1 cellular context compared by ENCODE assay signal in the genomic region with DNA sequence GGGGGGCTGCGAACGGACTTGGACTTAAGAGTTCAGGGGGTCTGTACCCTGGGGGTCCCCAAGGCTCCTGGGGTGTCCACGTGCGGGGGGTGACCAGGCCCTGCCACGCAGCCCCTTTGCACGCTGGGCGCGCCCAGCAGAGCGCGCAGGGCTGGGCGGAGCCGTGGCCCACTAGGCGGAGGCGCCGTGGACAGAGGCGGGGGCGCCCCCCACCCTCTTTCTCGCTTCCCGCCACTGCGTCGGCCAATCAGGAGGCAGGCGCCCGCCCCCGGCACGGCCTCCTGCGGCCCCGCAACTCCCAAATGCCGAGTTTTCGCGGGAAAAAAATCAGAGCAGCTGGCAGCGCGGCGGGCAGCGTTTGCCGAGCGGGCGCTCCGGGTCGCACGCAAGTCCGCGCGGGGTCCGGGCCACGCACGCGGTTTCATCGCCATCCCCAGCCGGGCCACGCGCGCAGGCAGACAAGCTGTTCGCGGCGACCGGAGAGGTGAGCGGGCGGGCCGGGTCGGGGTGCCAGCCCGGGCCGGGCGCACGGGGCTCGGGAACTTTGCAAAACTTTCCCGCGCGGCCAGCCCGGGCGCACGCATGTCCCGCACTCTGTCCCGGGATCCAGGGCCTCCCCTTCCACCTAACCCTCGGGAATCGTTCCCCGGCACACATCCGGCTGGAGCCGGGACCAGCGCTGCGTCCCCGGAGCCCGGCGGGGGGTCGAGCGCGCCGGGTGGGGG.
TF ChIP-seq lines count a peak whose summit lies in the region.

Gene UHRF1, plus strand, starts transcription at position 330 of the 725 bp plus-strand sequence. CDS start 1,385 bp downstream, outside the sequence.

TF ChIP-seq in HEK293, 187 proteins besides CTCF, POLR2A, EP300 and RAD21 (continued from another document and continues in another):
- TF ChIP-seq ZBTB1 (tag by site-specific recombination; IDR thresholded peaks at IDR 0.05) = peak; percentile 67; the same call in 1 of the 2 replicates
- TF ChIP-seq ZNF416 (tag by site-specific recombination; IDR thresholded peaks at IDR 0.05) = no peak
- TF ChIP-seq ZNF560 (tag by site-specific recombination; IDR thresholded peaks at IDR 0.05; ENCODE audit: borderline replicate concordance) = no peak
- no peak for TF ChIP-seq ZNF701 (tag by site-specific recombination; IDR thresholded peaks at IDR 0.05)
- peak; percentile 82 for TF ChIP-seq ZNF561 (tag by site-specific recombination; IDR thresholded peaks at IDR 0.05; ENCODE audit: borderline replicate concordance)
- TF ChIP-seq RBAK (tag by site-specific recombination; IDR thresholded peaks at IDR 0.05) = no peak
- TF ChIP-seq, protein P1, sequence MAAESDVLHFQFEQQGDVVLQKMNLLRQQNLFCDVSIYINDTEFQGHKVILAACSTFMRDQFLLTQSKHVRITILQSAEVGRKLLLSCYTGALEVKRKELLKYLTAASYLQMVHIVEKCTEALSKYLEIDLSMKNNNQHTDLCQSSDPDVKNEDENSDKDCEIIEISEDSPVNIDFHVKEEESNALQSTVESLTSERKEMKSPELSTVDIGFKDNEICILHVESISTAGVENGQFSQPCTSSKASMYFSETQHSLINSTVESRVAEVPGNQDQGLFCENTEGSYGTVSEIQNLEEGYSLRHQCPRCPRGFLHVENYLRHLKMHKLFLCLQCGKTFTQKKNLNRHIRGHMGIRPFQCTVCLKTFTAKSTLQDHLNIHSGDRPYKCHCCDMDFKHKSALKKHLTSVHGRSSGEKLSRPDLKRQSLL (tag by site-specific recombination; IDR thresholded peaks at IDR 0.05) = no peak
- peak; percentile 82 for TF ChIP-seq SP2 (tag by site-specific recombination; IDR thresholded peaks at IDR 0.05)
- TF ChIP-seq, protein P2, sequence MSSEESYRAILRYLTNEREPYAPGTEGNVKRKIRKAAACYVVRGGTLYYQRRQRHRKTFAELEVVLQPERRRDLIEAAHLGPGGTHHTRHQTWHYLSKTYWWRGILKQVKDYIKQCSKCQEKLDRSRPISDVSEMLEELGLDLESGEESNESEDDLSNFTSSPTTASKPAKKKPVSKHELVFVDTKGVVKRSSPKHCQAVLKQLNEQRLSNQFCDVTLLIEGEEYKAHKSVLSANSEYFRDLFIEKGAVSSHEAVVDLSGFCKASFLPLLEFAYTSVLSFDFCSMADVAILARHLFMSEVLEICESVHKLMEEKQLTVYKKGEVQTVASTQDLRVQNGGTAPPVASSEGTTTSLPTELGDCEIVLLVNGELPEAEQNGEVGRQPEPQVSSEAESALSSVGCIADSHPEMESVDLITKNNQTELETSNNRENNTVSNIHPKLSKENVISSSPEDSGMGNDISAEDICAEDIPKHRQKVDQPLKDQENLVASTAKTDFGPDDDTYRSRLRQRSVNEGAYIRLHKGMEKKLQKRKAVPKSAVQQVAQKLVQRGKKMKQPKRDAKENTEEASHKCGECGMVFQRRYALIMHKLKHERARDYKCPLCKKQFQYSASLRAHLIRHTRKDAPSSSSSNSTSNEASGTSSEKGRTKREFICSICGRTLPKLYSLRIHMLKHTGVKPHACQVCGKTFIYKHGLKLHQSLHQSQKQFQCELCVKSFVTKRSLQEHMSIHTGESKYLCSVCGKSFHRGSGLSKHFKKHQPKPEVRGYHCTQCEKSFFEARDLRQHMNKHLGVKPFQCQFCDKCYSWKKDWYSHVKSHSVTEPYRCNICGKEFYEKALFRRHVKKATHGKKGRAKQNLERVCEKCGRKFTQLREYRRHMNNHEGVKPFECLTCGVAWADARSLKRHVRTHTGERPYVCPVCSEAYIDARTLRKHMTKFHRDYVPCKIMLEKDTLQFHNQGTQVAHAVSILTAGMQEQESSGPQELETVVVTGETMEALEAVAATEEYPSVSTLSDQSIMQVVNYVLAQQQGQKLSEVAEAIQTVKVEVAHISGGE (tag by site-specific recombination; conservative IDR thresholded peaks at IDR 0.05; ENCODE audit: low read depth) = peak; percentile 76
- TF ChIP-seq ZNF629 (tag by site-specific recombination; IDR thresholded peaks at IDR 0.05) = no peak; the same call in 1 of the 2 replicates
- TF ChIP-seq TCF7L2 (IDR thresholded peaks at IDR 0.05; ENCODE audit: borderline replicate concordance, low read depth, low read length) = no peak
- TF ChIP-seq HOXC10 (CRISPR knock-in tag; IDR thresholded peaks at IDR 0.05) = 0 out of 2 replicates have a peak, but pooled peaks have one; percentile 55
- peak; percentile 88 for TF ChIP-seq SP3 (tag by site-specific recombination; IDR thresholded peaks at IDR 0.05)
- TF ChIP-seq ZNF354C (tag by site-specific recombination; IDR thresholded peaks at IDR 0.05; ENCODE audit: borderline replicate concordance, low read depth) = no peak
- TF ChIP-seq HIC1 (tag by site-specific recombination; IDR thresholded peaks at IDR 0.05) = peak; percentile 80
- TF ChIP-seq, protein P3, sequence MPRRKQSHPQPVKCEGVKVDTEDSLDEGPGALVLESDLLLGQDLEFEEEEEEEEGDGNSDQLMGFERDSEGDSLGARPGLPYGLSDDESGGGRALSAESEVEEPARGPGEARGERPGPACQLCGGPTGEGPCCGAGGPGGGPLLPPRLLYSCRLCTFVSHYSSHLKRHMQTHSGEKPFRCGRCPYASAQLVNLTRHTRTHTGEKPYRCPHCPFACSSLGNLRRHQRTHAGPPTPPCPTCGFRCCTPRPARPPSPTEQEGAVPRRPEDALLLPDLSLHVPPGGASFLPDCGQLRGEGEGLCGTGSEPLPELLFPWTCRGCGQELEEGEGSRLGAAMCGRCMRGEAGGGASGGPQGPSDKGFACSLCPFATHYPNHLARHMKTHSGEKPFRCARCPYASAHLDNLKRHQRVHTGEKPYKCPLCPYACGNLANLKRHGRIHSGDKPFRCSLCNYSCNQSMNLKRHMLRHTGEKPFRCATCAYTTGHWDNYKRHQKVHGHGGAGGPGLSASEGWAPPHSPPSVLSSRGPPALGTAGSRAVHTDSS (tag by site-specific recombination; IDR thresholded peaks at IDR 0.05) = 0 out of 2 replicates have a peak, but pooled peaks have one; percentile 17
- no peak for TF ChIP-seq ZNF239 (tag by site-specific recombination; IDR thresholded peaks at IDR 0.05)
- TF ChIP-seq ZNF558 (tag by site-specific recombination; IDR thresholded peaks at IDR 0.05) = no peak
- TF ChIP-seq ZNF202 (tag by site-specific recombination; IDR thresholded peaks at IDR 0.05; ENCODE audit: borderline replicate concordance) = no peak
- TF ChIP-seq ZNF133 (tag by site-specific recombination; IDR thresholded peaks at IDR 0.05) = no peak
- TF ChIP-seq ZNF274 (IDR thresholded peaks at IDR 0.05; ENCODE audit: low read length) = no peak
- no peak for TF ChIP-seq ZNF274 (tag by site-specific recombination; IDR thresholded peaks at IDR 0.05; ENCODE audit: borderline replicate concordance)
- peak; percentile 89 for TF ChIP-seq GLIS1 (tag by site-specific recombination; IDR thresholded peaks at IDR 0.05)
- no peak for TF ChIP-seq ZNF114 (tag by site-specific recombination; IDR thresholded peaks at IDR 0.05)
- TF ChIP-seq REST (tag by site-specific recombination; IDR thresholded peaks at IDR 0.05) = peak; percentile 37; the same call in 1 of the 2 replicates
- no peak for TF ChIP-seq ZNF837 (tag by site-specific recombination; IDR thresholded peaks at IDR 0.05)
- TF ChIP-seq ZNF654 (tag by site-specific recombination; IDR thresholded peaks at IDR 0.05; ENCODE audit: low read depth) = no peak
- no peak for TF ChIP-seq ZNF510 (tag by site-specific recombination; IDR thresholded peaks at IDR 0.05; ENCODE audit: insufficient replicate concordance)
- TF ChIP-seq, protein P4, sequence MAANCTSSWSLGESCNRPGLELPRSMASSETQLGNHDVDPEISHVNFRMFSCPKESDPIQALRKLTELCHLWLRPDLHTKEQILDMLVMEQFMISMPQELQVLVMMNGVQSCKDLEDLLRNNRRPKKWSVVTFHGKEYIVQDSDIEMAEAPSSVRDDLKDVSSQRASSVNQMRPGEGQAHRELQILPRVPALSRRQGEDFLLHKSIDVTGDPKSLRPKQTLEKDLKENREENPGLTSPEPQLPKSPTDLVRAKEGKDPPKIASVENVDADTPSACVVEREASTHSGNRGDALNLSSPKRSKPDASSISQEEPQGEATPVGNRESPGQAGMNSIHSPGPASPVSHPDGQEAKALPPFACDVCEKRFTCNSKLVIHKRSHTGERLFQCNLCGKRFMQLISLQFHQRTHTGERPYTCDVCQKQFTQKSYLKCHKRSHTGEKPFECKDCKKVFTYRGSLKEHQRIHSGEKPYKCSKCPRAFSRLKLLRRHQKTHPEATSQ (tag by site-specific recombination; IDR thresholded peaks at IDR 0.05) = no peak; the same call in 1 of the 2 replicates
- TF ChIP-seq ZNF76 (tag by site-specific recombination; IDR thresholded peaks at IDR 0.05; ENCODE audit: borderline replicate concordance, low read depth) = 0 out of 2 replicates have a peak, but pooled peaks have one; percentile 44
- TF ChIP-seq OVOL3 (tag by site-specific recombination; IDR thresholded peaks at IDR 0.05) = no peak
- no peak for TF ChIP-seq ZNF23 (tag by site-specific recombination; IDR thresholded peaks at IDR 0.05; ENCODE audit: borderline replicate concordance)
- TF ChIP-seq ZNF843 (tag by site-specific recombination; IDR thresholded peaks at IDR 0.05) = no peak
- TF ChIP-seq ZBTB8A (tag by site-specific recombination; IDR thresholded peaks at IDR 0.05) = peak; percentile 81
- TF ChIP-seq ZNF169 (tag by site-specific recombination; IDR thresholded peaks at IDR 0.05) = no peak
- TF ChIP-seq ZSCAN4 (tag by site-specific recombination; IDR thresholded peaks at IDR 0.05) = no peak
- no peak for TF ChIP-seq ZNF645 (tag by site-specific recombination; IDR thresholded peaks at IDR 0.05)
- TF ChIP-seq ZNF596 (tag by site-specific recombination; IDR thresholded peaks at IDR 0.05) = peak; percentile 43; the same call in 1 of the 2 replicates
- TF ChIP-seq KLF16 (tag by site-specific recombination; IDR thresholded peaks at IDR 0.05) = peak; percentile 75; the same call in 1 of the 2 replicates
- TF ChIP-seq, protein P5, sequence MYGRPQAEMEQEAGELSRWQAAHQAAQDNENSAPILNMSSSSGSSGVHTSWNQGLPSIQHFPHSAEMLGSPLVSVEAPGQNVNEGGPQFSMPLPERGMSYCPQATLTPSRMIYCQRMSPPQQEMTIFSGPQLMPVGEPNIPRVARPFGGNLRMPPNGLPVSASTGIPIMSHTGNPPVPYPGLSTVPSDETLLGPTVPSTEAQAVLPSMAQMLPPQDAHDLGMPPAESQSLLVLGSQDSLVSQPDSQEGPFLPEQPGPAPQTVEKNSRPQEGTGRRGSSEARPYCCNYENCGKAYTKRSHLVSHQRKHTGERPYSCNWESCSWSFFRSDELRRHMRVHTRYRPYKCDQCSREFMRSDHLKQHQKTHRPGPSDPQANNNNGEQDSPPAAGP (tag by site-specific recombination; IDR thresholded peaks at IDR 0.05) = no peak
- TF ChIP-seq ZNF521 (tag by site-specific recombination; IDR thresholded peaks at IDR 0.05) = no peak
- TF ChIP-seq ZNF776 (tag by site-specific recombination; IDR thresholded peaks at IDR 0.05; ENCODE audit: borderline replicate concordance) = no peak
- TF ChIP-seq HOXD13 (CRISPR knock-in tag; IDR thresholded peaks at IDR 0.05; ENCODE audit: borderline replicate concordance) = peak; percentile 67; the same call in 1 of the 2 replicates
- peak; percentile 66; the same call in 1 of the 2 replicates for TF ChIP-seq KLF8 (tag by site-specific recombination; IDR thresholded peaks at IDR 0.05)
